10 cellular contexts compared by ENCODE assay signal in genomic region chr1:111880866-111881837, GRCh38.
DNase-seq lines count a peak whose midpoint lies in the region; ATAC-seq and TF ChIP-seq lines count a peak whose summit lies in the region.
"Had no signal": no experiment of that assay in that cellular context is flagged by ENCODE, and none has a peak within 500 bp of the region (broad histone marks: within the 10 kb centered on the region; RNA-seq: fewer than 3 reads in every experiment).

No MANE protein-coding gene starts in this region.

- CTCF ChIA-PET in activated CD4-positive, alpha-beta memory T cell treated with anti-CD3 and anti-CD28 coated beads for 36 hours (lab: Charles Lee) = interaction anchor here (1.3 kb wide), 1 partner anchor 12 kb away, joined by 3 read pairs; no protein-coding TSS in a partner anchor

- H3K27ac Mint-ChIP-seq in endothelial cell (ENCODE audit: unreplicated experiment) = no peak overlapping the region
- no peak overlapping the region for H3K27ac Mint-ChIP-seq in activated CD4-positive, alpha-beta memory T cell treated with anti-CD3 and anti-CD28 coated beads for 36 hours
- H3K27ac Mint-ChIP-seq in stimulated activated effector memory CD8-positive, alpha-beta T cell treated with anti-CD3 and anti-CD28 coated beads, Interleukin-12 subunit alpha, Interleukin-12 subunit beta, amount 100 ng/mL, for 72 hours = no peak overlapping the region

- H3K9me3 Mint-ChIP-seq in endothelial cell (ENCODE audit: unreplicated experiment) = no peaks in the 10 kb centered on the region
- no peaks in the 10 kb centered on the region for H3K9me3 Mint-ChIP-seq in activated CD4-positive, alpha-beta memory T cell treated with anti-CD3 and anti-CD28 coated beads for 36 hours
- H3K9me3 Mint-ChIP-seq in stimulated activated effector memory CD8-positive, alpha-beta T cell treated with anti-CD3 and anti-CD28 coated beads, Interleukin-12 subunit alpha, Interleukin-12 subunit beta, amount 100 ng/mL, for 72 hours = no peaks in the 10 kb centered on the region
- H3K9me3 Mint-ChIP-seq: naive thymus-derived CD8-positive, alpha-beta T cell had no signal

- H3K27me3 Mint-ChIP-seq in endothelial cell (ENCODE audit: unreplicated experiment) = peaks cover 8% of the 10 kb centered on the region
- H3K27me3 Mint-ChIP-seq in activated CD4-positive, alpha-beta memory T cell treated with anti-CD3 and anti-CD28 coated beads for 36 hours = peaks cover 29% of the 10 kb centered on the region

- no peak for ATAC-seq in HG02884 (IDR thresholded peaks at IDR 0.05; ENCODE audit: unreplicated experiment)
- no peak for ATAC-seq in stimulated activated effector memory CD8-positive, alpha-beta T cell treated with anti-CD3 and anti-CD28 coated beads, Interleukin-12 subunit alpha, Interleukin-12 subunit beta, amount 100 ng/mL, for 72 hours
- ATAC-seq: naive thymus-derived CD8-positive, alpha-beta T cell had no signal

- peaks cover 22% of the 10 kb centered on the region for H3K4me1 Mint-ChIP-seq in endothelial cell (ENCODE audit: unreplicated experiment)
- H3K4me1 Mint-ChIP-seq in activated CD4-positive, alpha-beta memory T cell treated with anti-CD3 and anti-CD28 coated beads for 36 hours (ENCODE audit: low read depth) = no peaks in the 10 kb centered on the region
- H3K4me1 Mint-ChIP-seq in stimulated activated effector memory CD8-positive, alpha-beta T cell treated with anti-CD3 and anti-CD28 coated beads, Interleukin-12 subunit alpha, Interleukin-12 subunit beta, amount 100 ng/mL, for 72 hours = peaks cover 5% of the 10 kb centered on the region

- POLR2A ChIA-PET in activated CD4-positive, alpha-beta memory T cell treated with anti-CD3 and anti-CD28 coated beads for 36 hours (lab: Charles Lee) = no interaction called here

- intact Hi-C loops in activated CD4-positive, alpha-beta memory T cell treated with anti-CD3 and anti-CD28 coated beads for 36 hours (cut with micrococcal nuclease) = no loop called here

- H3K36me3 Mint-ChIP-seq in endothelial cell (ENCODE audit: low read depth, unreplicated experiment) = no peaks in the 10 kb centered on the region
- no peaks in the 10 kb centered on the region for H3K36me3 Mint-ChIP-seq in activated CD4-positive, alpha-beta memory T cell treated with anti-CD3 and anti-CD28 coated beads for 36 hours
- no peaks in the 10 kb centered on the region for H3K36me3 Mint-ChIP-seq in stimulated activated effector memory CD8-positive, alpha-beta T cell treated with anti-CD3 and anti-CD28 coated beads, Interleukin-12 subunit alpha, Interleukin-12 subunit beta, amount 100 ng/mL, for 72 hours
- H3K36me3 Mint-ChIP-seq: naive thymus-derived CD8-positive, alpha-beta T cell had no signal

- H3K4me3 Mint-ChIP-seq in endothelial cell (ENCODE audit: unreplicated experiment) = no peak overlapping the region
- no peak overlapping the region for H3K4me3 Mint-ChIP-seq in activated CD4-positive, alpha-beta memory T cell treated with anti-CD3 and anti-CD28 coated beads for 36 hours
- no peak overlapping the region for H3K4me3 Mint-ChIP-seq in stimulated activated effector memory CD8-positive, alpha-beta T cell treated with anti-CD3 and anti-CD28 coated beads, Interleukin-12 subunit alpha, Interleukin-12 subunit beta, amount 100 ng/mL, for 72 hours
- H3K4me3 Mint-ChIP-seq: naive thymus-derived CD8-positive, alpha-beta T cell had no signal

- peak; percentile 98 for DNase-seq in NCI-H1092 treated with DMSO at 0.1 percent for 48 hours (lab: John Stamatoyannopoulos, UW)
- peak; percentile 69 for DNase-seq in NCI-H2196 treated with DMSO at 0.1 percent for 48 hours (lab: John Stamatoyannopoulos, UW; ENCODE audit: unreplicated experiment)
- peak; percentile 11 for DNase-seq in endothelial cell (ENCODE audit: low spot score)
- peak; percentile 26 for DNase-seq in pons (ENCODE audit: low spot score)
- DNase-seq in activated CD4-positive, alpha-beta memory T cell treated with anti-CD3 and anti-CD28 coated beads for 36 hours = no peak
- no peak for DNase-seq in stimulated activated effector memory CD8-positive, alpha-beta T cell treated with anti-CD3 and anti-CD28 coated beads, Interleukin-12 subunit alpha, Interleukin-12 subunit beta, amount 100 ng/mL, for 72 hours (ENCODE audit: low spot score in 2 of 2)
- DNase-seq: activated CD8-positive, alpha-beta memory T cell treated with anti-CD3 and anti-CD28 coated beads, Interleukin-2, amount 50 U/mL, for 48 hours; naive thymus-derived CD8-positive, alpha-beta T cell; small intestine had no signal

- no peak for TF ChIP-seq CTCF in endothelial cell (IDR thresholded peaks at IDR 0.05; ENCODE audit: unreplicated experiment)

Comparison
In these comparisons a context has a peak if more than half of its experiments do, and no peak if none do; other contexts are left out.
1. DNase-seq: peak in NCI-H1092 treated with DMSO at 0.1 percent for 48 hours (single experiment), NCI-H2196 treated with DMSO at 0.1 percent for 48 hours (single experiment), endothelial cell (single experiment) and pons (single experiment); none in activated CD4-positive, alpha-beta memory T cell treated with anti-CD3 and anti-CD28 coated beads for 36 hours (single experiment) and stimulated activated effector memory CD8-positive, alpha-beta T cell treated with anti-CD3 and anti-CD28 coated beads, Interleukin-12 subunit alpha, Interleukin-12 subunit beta, amount 100 ng/mL, for 72 hours (0 of 2).